9 cellular contexts compared by ENCODE assay signal in genomic region chr2:70851704-70852103, GRCh38. TPM values are rescaled to one million over a fixed set of nuclear protein-coding genes. Genes with fewer than 3 reads are reported as not detected.
DNase-seq lines count a peak whose midpoint lies in the region; ATAC-seq and TF ChIP-seq lines count a peak whose summit lies in the region.
"Had no signal": no experiment of that assay in that cellular context is flagged by ENCODE, and none has a peak within 500 bp of the region (broad histone marks: within the 10 kb centered on the region; RNA-seq: fewer than 3 reads in every experiment).

No MANE protein-coding gene starts in this region.

- H3K4me1 ChIP-seq in aorta (ENCODE audit: control insufficient read depth in 1 of 2, insufficient read depth in 2 of 2, low read length in 2 of 2) = no peaks in the 10 kb centered on the region
- H3K4me1 ChIP-seq: SJSA1 had no signal

- TF ChIP-seq POLR2A in NB4 (IDR thresholded peaks at IDR 0.05; ENCODE audit: extremely low read depth, insufficient read length) = no peak

- H3K4me3 Mint-ChIP-seq in CD4-positive, alpha-beta T cell = peak overlapping the region; percentile 26
- H3K4me3 Mint-ChIP-seq in effector memory CD8-positive, alpha-beta T cell = peak overlapping the region; percentile 26 to 42
- H3K4me3 Mint-ChIP-seq in WTC11 = no peak overlapping the region

- WGBS in aorta, 2 donors = 66 to 69% methylated on average over 4 of the region's 4 CpGs

- no peaks in the 10 kb centered on the region for H3K27me3 Mint-ChIP-seq in CD4-positive, alpha-beta T cell
- H3K27me3 Mint-ChIP-seq in effector memory CD8-positive, alpha-beta T cell = no peaks in the 10 kb centered on the region
- H3K27me3 Mint-ChIP-seq in WTC11 (ENCODE audit: low read depth) = peaks cover 35% of the 10 kb centered on the region

- H3K36me3 Mint-ChIP-seq in CD4-positive, alpha-beta T cell (ENCODE audit: low read depth) = no peaks in the 10 kb centered on the region
- no peaks in the 10 kb centered on the region for H3K36me3 Mint-ChIP-seq in effector memory CD8-positive, alpha-beta T cell (ENCODE audit: insufficient read depth)
- H3K36me3 Mint-ChIP-seq in WTC11 = no peaks in the 10 kb centered on the region

- H3K4me1 Mint-ChIP-seq in CD4-positive, alpha-beta T cell (ENCODE audit: low read depth) = peaks cover 24% of the 10 kb centered on the region
- H3K4me1 Mint-ChIP-seq in effector memory CD8-positive, alpha-beta T cell (ENCODE audit: low read depth in 2 of 2) = peaks cover 15 to 19% of the 10 kb centered on the region in 2 donors
- no peaks in the 10 kb centered on the region for H3K4me1 Mint-ChIP-seq in WTC11

- no peaks in the 10 kb centered on the region for H3K9me3 ChIP-seq in CD4-positive, alpha-beta T cell (ENCODE audit: control insufficient read depth, low read length)
- H3K9me3 ChIP-seq in aorta (ENCODE audit: control insufficient read depth, low read length) = no peaks in the 10 kb centered on the region
- H3K9me3 ChIP-seq: SJSA1 had no signal

- no peak overlapping the region for H3K27ac ChIP-seq in CD4-positive, alpha-beta T cell (ENCODE audit: low read depth, low read length)
- no peak overlapping the region for H3K27ac ChIP-seq in aorta (ENCODE audit: low read depth in 1 of 2, low read length in 2 of 2)
- H3K27ac ChIP-seq: SJSA1 had no signal

- DNase-seq in CD4-positive, alpha-beta T cell = peak in 2 of 10 experiments; percentile 7 to 17
- DNase-seq in NB4 (ENCODE audit: low read depth) = peak; percentile 75
- peak in 2 of 3 experiments; percentile 12 to 27 for DNase-seq in effector memory CD8-positive, alpha-beta T cell
- DNase-seq in aorta = no peak
- DNase-seq in WTC11 (ENCODE audit: low spot score) = no peak

- TF ChIP-seq CTCF in CD4-positive, alpha-beta T cell (IDR thresholded peaks at IDR 0.05) = no peak
- TF ChIP-seq CTCF in NB4 (IDR thresholded peaks at IDR 0.05; ENCODE audit: low read depth, low read length) (no peak), WTC11 (IDR thresholded peaks at IDR 0.05) (no peak)

- intact Hi-C loops in CD4-positive, alpha-beta T cell (cut with DNase I, micrococcal nuclease) = loop anchor here in 1 of 2 experiments (10.0 kb wide), 1 partner anchor 153 kb away; no protein-coding TSS in a partner anchor
- intact Hi-C loops in aorta (cut with DNase I) = no loop called here

- ATAC-seq in CD4-positive, alpha-beta T cell (ENCODE audit: poor library complexity) = peak; percentile 85
- peak; percentile 84 for ATAC-seq in GM21381 (IDR thresholded peaks at IDR 0.05; ENCODE audit: unreplicated experiment)
- ATAC-seq in effector memory CD8-positive, alpha-beta T cell (replicated peaks) = peak; percentile 97
- ATAC-seq in GM21528 (IDR thresholded peaks at IDR 0.05; ENCODE audit: low FRiP score, unreplicated experiment) = no peak
- ATAC-seq in GM19023 (IDR thresholded peaks at IDR 0.05; ENCODE audit: unreplicated experiment) = no peak
- ATAC-seq in aorta (ENCODE audit: low FRiP score) = no peak
- ATAC-seq in WTC11 = no peak

- no peaks in the 10 kb centered on the region for H3K27me3 ChIP-seq in CD4-positive, alpha-beta T cell (ENCODE audit: control insufficient read depth, insufficient read depth, low read length)
- no peaks in the 10 kb centered on the region for H3K27me3 ChIP-seq in aorta (ENCODE audit: control insufficient read depth in 1 of 2, insufficient read depth in 2 of 2, low read length in 1 of 2)
- H3K27me3 ChIP-seq: SJSA1 had no signal

- H3K4me3 ChIP-seq in NB4 (ENCODE audit: low read depth, low read length) = no peak overlapping the region
- no peak overlapping the region for H3K4me3 ChIP-seq in aorta (ENCODE audit: low read length in 2 of 2)
- H3K4me3 ChIP-seq: SJSA1 had no signal

- H3K9me3 Mint-ChIP-seq in CD4-positive, alpha-beta T cell = no peaks in the 10 kb centered on the region
- no peaks in the 10 kb centered on the region for H3K9me3 Mint-ChIP-seq in effector memory CD8-positive, alpha-beta T cell
- H3K9me3 Mint-ChIP-seq in WTC11 = 0 out of 2 replicates have a peak, but pooled peaks cover under 1% of the 10 kb centered on the region

- H3K27ac Mint-ChIP-seq in CD4-positive, alpha-beta T cell = peak overlapping the region; percentile 22
- H3K27ac Mint-ChIP-seq in effector memory CD8-positive, alpha-beta T cell = peak overlapping the region; percentile 66 to 78
- H3K27ac Mint-ChIP-seq in WTC11 = no peak overlapping the region

- no peaks in the 10 kb centered on the region for H3K36me3 ChIP-seq in aorta (ENCODE audit: control insufficient read depth in 1 of 2, insufficient read depth in 2 of 2, low read length in 1 of 2)
- H3K36me3 ChIP-seq: SJSA1 had no signal

- CTCF ChIA-PET in CD4-positive, alpha-beta T cell (lab: Charles Lee) = no interaction called here
- CTCF ChIA-PET in WTC11 (lab: Charles Lee) = interaction anchor here (2.0 kb wide), 1 partner anchor 11 kb away, joined by 10 read pairs; no protein-coding TSS in a partner anchor

- POLR2A ChIA-PET in CD4-positive, alpha-beta T cell (lab: Charles Lee) = no interaction called here
- POLR2A ChIA-PET in WTC11 (lab: Charles Lee) = no interaction called here

TF ChIP-seq in WTC11, 78 proteins besides CTCF, POLR2A, EP300 and RAD21:
- TF ChIP-seq FOXJ3 (CRISPR knock-in tag; IDR thresholded peaks at IDR 0.05; ENCODE audit: borderline replicate concordance) (no peak), PRRX2 (CRISPR knock-in tag; IDR thresholded peaks at IDR 0.05) (no peak), ZNF263 (CRISPR knock-in tag; IDR thresholded peaks at IDR 0.05; ENCODE audit: low read depth) (no peak), HMGXB4 (CRISPR knock-in tag; IDR thresholded peaks at IDR 0.05) (no peak), ZNF219 (CRISPR knock-in tag; IDR thresholded peaks at IDR 0.05; ENCODE audit: borderline replicate concordance) (no peak), IRF2 (CRISPR knock-in tag; IDR thresholded peaks at IDR 0.05; ENCODE audit: borderline replicate concordance, low read depth) (no peak), TEAD1 (CRISPR knock-in tag; IDR thresholded peaks at IDR 0.05) (no peak), TCF7 (CRISPR knock-in tag; IDR thresholded peaks at IDR 0.05; ENCODE audit: low read depth) (no peak)
TF ChIP-seq in WTC11: peak in this region for 0.

RNA-seq across cellular contexts. Expression of gene CD207, which starts 16.1 kb away (rescaled TPM):
- under 1 TPM in 1 of 2 experiments, not detected in 1; 0.25 TPM for total RNA-seq in CD4-positive, alpha-beta T cell
- total RNA-seq in aorta (under 1 TPM in 1 of 2 donors, not detected in 1; 0.78 TPM), WTC11 (2021) (not detected in 3 replicates)
- not detected for polyA plus RNA-seq in aorta
- total RNA-seq: SJSA1 had no signal

RNA-seq across cellular contexts. Expression of gene CLEC4F, which starts 31.3 kb away (rescaled TPM):
- not detected for total RNA-seq in CD4-positive, alpha-beta T cell
- total RNA-seq in aorta = under 1 TPM in 1 of 2 donors, not detected in 1; 0.72 TPM
- polyA plus RNA-seq in aorta = not detected
- total RNA-seq in WTC11 (2021) = not detected in 3 replicates
- total RNA-seq: SJSA1 had no signal

RNA-seq across cellular contexts. Expression of gene VAX2, which starts 48.7 kb away (rescaled TPM):
- total RNA-seq in CD4-positive, alpha-beta T cell = not detected
- 1 to 10 TPM in 1 of 2 donors, under 1 TPM in 1; 0.39 to 1.2 TPM for total RNA-seq in aorta
- polyA plus RNA-seq in aorta = 1 to 10 TPM in 1 of 2 donors, not detected in 1; 1.8 TPM
- total RNA-seq in WTC11 (2021) = not detected in 3 replicates
- total RNA-seq: SJSA1 had no signal

Comparison
In these comparisons a context has a peak if more than half of its experiments do, and no peak if none do; other contexts are left out.
1. ATAC-seq: peak in CD4-positive, alpha-beta T cell (single experiment), GM21381 (single experiment) and effector memory CD8-positive, alpha-beta T cell (single experiment); none in GM21528 (single experiment), GM19023 (single experiment), aorta (single experiment) and WTC11 (single experiment).
2. DNase-seq: peak in NB4 (single experiment) and effector memory CD8-positive, alpha-beta T cell (2 of 3); none in aorta (0 of 2) and WTC11 (single experiment).